Comparison of ENCODE assay signal across 2 cellular contexts in genomic region chr19:55777528-55777927, GRCh38.
TF ChIP-seq lines count a peak whose summit lies in the region.

No MANE protein-coding gene starts in this region.

TF ChIP-seq in HCT116, 20 proteins besides CTCF, POLR2A, EP300 and RAD21:
- no peak for TF ChIP-seq YY1 (IDR thresholded peaks at IDR 0.05; ENCODE audit: extremely low read depth, insufficient replicate concordance, low read depth, low read length)
- no peak for TF ChIP-seq ZFX (IDR thresholded peaks at IDR 0.05)
- no peak for TF ChIP-seq CEBPB (IDR thresholded peaks at IDR 0.05; ENCODE audit: low read depth)
- no peak for TF ChIP-seq SIN3A (IDR thresholded peaks at IDR 0.05; ENCODE audit: low read depth)
- TF ChIP-seq EGR1 (IDR thresholded peaks at IDR 0.05; ENCODE audit: low read depth): no peak
- TF ChIP-seq REST (IDR thresholded peaks at IDR 0.05; ENCODE audit: low read depth): no peak
- TF ChIP-seq MAX (IDR thresholded peaks at IDR 0.05): no peak
- no peak for TF ChIP-seq POLR2AphosphoS5 (IDR thresholded peaks at IDR 0.05; ENCODE audit: low read depth, low read length)
- TF ChIP-seq SRF (IDR thresholded peaks at IDR 0.05; ENCODE audit: low read depth): no peak
- no peak for TF ChIP-seq ELF1 (IDR thresholded peaks at IDR 0.05; ENCODE audit: borderline replicate concordance, low read depth)
- no peak for TF ChIP-seq EZH2phosphoT487 (IDR thresholded peaks at IDR 0.05; ENCODE audit: borderline replicate concordance)
TF ChIP-seq in HCT116: peak in this region for 0.

TF ChIP-seq in HepG2, 621 proteins besides CTCF, POLR2A, EP300 and RAD21:
- TF ChIP-seq ZNF34 (CRISPR knock-in tag; IDR thresholded peaks at IDR 0.05; ENCODE audit: borderline replicate concordance) (no peak), FIP1L1 (IDR thresholded peaks at IDR 0.05; ENCODE audit: borderline replicate concordance, insufficient read depth, low read depth, low read length) (no peak), STAG1 (CRISPR knock-in tag; IDR thresholded peaks at IDR 0.05) (peak; percentile 22; the same call in 1 of the 2 replicates)
